Comparison of ENCODE assay signal across 1 cellular context in the genomic region with DNA sequence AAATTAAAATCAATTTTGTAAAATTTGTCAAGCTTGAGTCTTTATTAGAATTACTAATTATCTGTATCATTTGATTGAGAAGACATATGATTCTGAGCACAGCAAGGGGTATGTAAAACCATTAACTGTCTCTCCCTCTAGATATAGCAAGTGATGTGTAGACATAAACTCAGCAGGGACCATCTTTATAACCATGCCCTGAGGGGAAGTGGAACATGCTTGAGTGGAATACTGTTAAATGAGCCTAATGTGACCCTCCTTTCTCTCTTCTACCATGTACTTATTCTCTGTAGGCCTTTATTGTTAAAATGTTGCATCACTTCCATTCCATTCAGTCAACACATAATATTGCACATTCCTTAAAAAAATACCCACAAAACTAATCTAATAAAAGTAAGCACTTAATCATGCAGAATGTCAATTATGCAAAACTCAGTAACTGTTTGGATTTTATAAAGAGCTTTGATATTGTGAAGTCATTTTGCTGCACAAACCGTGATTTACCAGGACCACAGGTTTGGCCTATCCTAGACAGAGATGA.
TF ChIP-seq lines count a peak whose summit lies in the region.

No MANE protein-coding gene starts in this region.

TF ChIP-seq in HEK293, 187 proteins besides CTCF, POLR2A, EP300 and RAD21 (continued from another document):
- TF ChIP-seq, protein P1, sequence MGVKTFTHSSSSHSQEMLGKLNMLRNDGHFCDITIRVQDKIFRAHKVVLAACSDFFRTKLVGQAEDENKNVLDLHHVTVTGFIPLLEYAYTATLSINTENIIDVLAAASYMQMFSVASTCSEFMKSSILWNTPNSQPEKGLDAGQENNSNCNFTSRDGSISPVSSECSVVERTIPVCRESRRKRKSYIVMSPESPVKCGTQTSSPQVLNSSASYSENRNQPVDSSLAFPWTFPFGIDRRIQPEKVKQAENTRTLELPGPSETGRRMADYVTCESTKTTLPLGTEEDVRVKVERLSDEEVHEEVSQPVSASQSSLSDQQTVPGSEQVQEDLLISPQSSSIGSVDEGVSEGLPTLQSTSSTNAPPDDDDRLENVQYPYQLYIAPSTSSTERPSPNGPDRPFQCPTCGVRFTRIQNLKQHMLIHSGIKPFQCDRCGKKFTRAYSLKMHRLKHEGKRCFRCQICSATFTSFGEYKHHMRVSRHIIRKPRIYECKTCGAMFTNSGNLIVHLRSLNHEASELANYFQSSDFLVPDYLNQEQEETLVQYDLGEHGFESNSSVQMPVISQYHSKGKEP (tag by site-specific recombination; IDR thresholded peaks at IDR 0.05): no peak
- no peak for TF ChIP-seq ZNF311 (tag by site-specific recombination; IDR thresholded peaks at IDR 0.05; ENCODE audit: borderline replicate concordance)
TF ChIP-seq in HEK293: peak in this region for 3.
